1 cellular context compared by ENCODE assay signal in the genomic region with DNA sequence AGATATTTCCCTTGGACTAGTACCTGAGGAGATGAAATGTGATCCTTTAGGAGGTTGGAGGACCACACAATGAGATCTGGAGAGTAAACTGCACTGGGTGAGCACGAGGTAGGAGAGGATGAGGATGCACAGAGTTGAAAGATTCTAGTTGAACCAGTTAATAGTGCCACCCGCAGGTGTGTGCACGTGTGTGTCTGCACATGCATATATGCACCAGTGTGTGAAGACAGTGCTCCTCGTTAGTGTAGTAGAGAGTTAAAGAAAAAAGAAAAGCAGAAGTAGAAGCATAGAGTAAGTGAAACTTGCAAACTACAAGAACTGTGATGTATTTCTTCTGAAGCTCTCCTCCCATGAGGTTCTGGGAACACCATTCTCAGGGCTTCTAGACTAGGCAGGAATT.
TF ChIP-seq lines count a peak whose summit lies in the region.

No MANE protein-coding gene starts in this region.

TF ChIP-seq in GM23338, 12 proteins besides CTCF, POLR2A, EP300 and RAD21:
- no peak for TF ChIP-seq ZNF462 (CRISPR knock-in tag; IDR thresholded peaks at IDR 0.05)
- no peak for TF ChIP-seq POLR2AphosphoS5 (IDR thresholded peaks at IDR 0.05; ENCODE audit: low read depth)
- TF ChIP-seq JUNB (IDR thresholded peaks at IDR 0.05; ENCODE audit: unreplicated experiment) = no peak
- TF ChIP-seq ZNF331 (CRISPR knock-in tag; IDR thresholded peaks at IDR 0.05; ENCODE audit: low read depth) = no peak
- no peak for TF ChIP-seq EZH2phosphoT487 (IDR thresholded peaks at IDR 0.05; ENCODE audit: unreplicated experiment)
- TF ChIP-seq STAT1 (IDR thresholded peaks at IDR 0.05; ENCODE audit: unreplicated experiment) = no peak
- TF ChIP-seq ETS1 (IDR thresholded peaks at IDR 0.05) = no peak
- no peak for TF ChIP-seq EZH2 (IDR thresholded peaks at IDR 0.05; ENCODE audit: low read depth, unreplicated experiment)
- no peak for TF ChIP-seq REST (IDR thresholded peaks at IDR 0.05; ENCODE audit: unreplicated experiment)
- TF ChIP-seq ZNF114 (CRISPR knock-in tag; IDR thresholded peaks at IDR 0.05) = no peak
- no peak for TF ChIP-seq CREB1 (CRISPR knock-in tag; IDR thresholded peaks at IDR 0.05; ENCODE audit: low read depth)
- TF ChIP-seq NANOG (IDR thresholded peaks at IDR 0.05; ENCODE audit: borderline replicate concordance) = no peak
